In genomic region chr4:163694385-163694784, GRCh38 we compare ENCODE assay signal across 18 cellular contexts.
DNase-seq lines count a peak whose midpoint lies in the region; ATAC-seq and TF ChIP-seq lines count a peak whose summit lies in the region.
"Had no signal": no experiment of that assay in that cellular context is flagged by ENCODE, and none has a peak within 500 bp of the region (broad histone marks: within the 10 kb centered on the region; RNA-seq: fewer than 3 reads in every experiment).

No MANE protein-coding gene starts in this region.

- no peaks in the 10 kb centered on the region for H3K9me2 ChIP-seq in HCT116 (ENCODE audit: insufficient read depth)

- H3K4me3 ChIP-seq in HCT116 (replicated peaks in 1 of 2; ENCODE audit: low read depth in 1 of 2, low read length in 2 of 2), result no peak overlapping the region
- H3K4me3 ChIP-seq in fibroblast of lung (replicated peaks in 1 of 4; ENCODE audit: control extremely low read depth in 1 of 4, insufficient read depth in 1 of 4, low read depth in 3 of 4, low read length in 4 of 4), result no peak overlapping the region
- H3K4me3 ChIP-seq in sigmoid colon, result no peak overlapping the region
- H3K4me3 ChIP-seq in heart right ventricle, result no peak overlapping the region

- no peak for TF ChIP-seq RAD21 in HCT116 (IDR thresholded peaks at IDR 0.05; ENCODE audit: low read depth)

- H3K27me3 ChIP-seq in HCT116 (ENCODE audit: insufficient read depth, low read length) (no peaks in the 10 kb centered on the region), fibroblast of lung (ENCODE audit: control insufficient read depth, insufficient read depth, low read length) (no peaks in the 10 kb centered on the region), sigmoid colon (no peaks in the 10 kb centered on the region), heart right ventricle (peaks cover 0 to 5% (median 0%) of the 10 kb centered on the region in 7 donors)
- H3K27me3 ChIP-seq: neutrophil had no signal

- BruUV-seq in HCT116 (replicated peaks; lab: Mats Ljungman, UMichigan), result no TSS peak

- RAD21 ChIA-PET in HCT116 (lab: Charles Lee; ENCODE audit: low non-redundant PET in 1 of 2, low total read pairs in 2 of 2, uncharacterized antibody in 2 of 2, unreplicated experiment in 2 of 2), result no interaction called here

- TF ChIP-seq EP300 in sigmoid colon (IDR thresholded peaks at IDR 0.05), result no peak

- CTCF ChIA-PET in HCT116 (lab: Charles Lee), result no interaction called here

- H3K79me2 ChIP-seq in HCT116 (ENCODE audit: insufficient read depth, low read length) (no peaks in the 10 kb centered on the region), fibroblast of lung (ENCODE audit: control insufficient read depth, insufficient read depth, low read length) (no peaks in the 10 kb centered on the region)

- H3K36me3 ChIP-seq in HCT116 (ENCODE audit: control insufficient read depth in 1 of 2, insufficient read depth in 2 of 2, low read length in 2 of 2) (no peaks in the 10 kb centered on the region), fibroblast of lung (ENCODE audit: control insufficient read depth, insufficient read depth, low read length) (no peaks in the 10 kb centered on the region), sigmoid colon (no peaks in the 10 kb centered on the region), heart right ventricle (no peaks in the 10 kb centered on the region)
- H3K36me3 ChIP-seq: neutrophil had no signal

- no peak overlapping the region; the same call in 1 of the 2 replicates for H3K27ac ChIP-seq in HCT116 (ENCODE audit: low read depth, low read length)
- H3K27ac ChIP-seq in fibroblast of lung (ENCODE audit: insufficient read depth, low read length), result peak overlapping the region; percentile 55
- no peak overlapping the region for H3K27ac ChIP-seq in sigmoid colon
- no peak overlapping the region for H3K27ac ChIP-seq in heart right ventricle
- H3K27ac ChIP-seq: neutrophil had no signal

- TF ChIP-seq POLR2A in HCT116 (IDR thresholded peaks at IDR 0.05; ENCODE audit: borderline replicate concordance, extremely low read depth, insufficient read depth, insufficient read length) (no peak), sigmoid colon (IDR thresholded peaks at IDR 0.05) (no peak)

- peak overlapping the region; percentile 56 for H3K4me2 ChIP-seq in HCT116 (ENCODE audit: low read length)
- peak overlapping the region; percentile 39 for H3K4me2 ChIP-seq in fibroblast of lung (ENCODE audit: extremely low read depth, insufficient read depth, low read length)

- H4K20me1 ChIP-seq in HCT116 (ENCODE audit: insufficient read depth) (no peaks in the 10 kb centered on the region), fibroblast of lung (ENCODE audit: control insufficient read depth, extremely low read depth, insufficient read depth, low read length) (no peaks in the 10 kb centered on the region)

- no peak overlapping the region for H3K9ac ChIP-seq in HCT116 (ENCODE audit: low read length)
- H3K9ac ChIP-seq in fibroblast of lung (ENCODE audit: insufficient read depth, low read length), result no peak overlapping the region

- intact Hi-C loops in HCT116 (cut with micrococcal nuclease) (no loop called here), sigmoid colon (cut with DNase I) (no loop called here), heart right ventricle (cut with DNase I) (no loop called here)

- no peak for DNase-seq in HCT116 (ENCODE audit: low read depth, low spot score)
- DNase-seq in fibroblast of lung (ENCODE audit: low read depth in 2 of 2), result peak; percentile 38 to 89
- DNase-seq in renal cortical epithelial cell (ENCODE audit: low read depth), result peak; percentile 9
- no peak for DNase-seq in GM10266 (ENCODE audit: extremely low spot score)
- no peak for DNase-seq in sigmoid colon
- no peak for DNase-seq in heart right ventricle
- DNase-seq in hepatic stellate cell (ENCODE audit: low spot score), result no peak
- DNase-seq: activated CD8-positive, alpha-beta T cell treated with anti-CD3 and anti-CD28 coated beads for 36 hours; activated naive CD8-positive, alpha-beta T cell treated with anti-CD3 and anti-CD28 coated beads, Interleukin-2, amount 10 ng/mL, durations not matched to agents 7 days and 5 days; cerebellar nuclear complex; head of caudate nucleus; midbrain; NCI-H1048; NCI-H2081 treated with DMSO at 0.1 percent for 48 hours; NCI-H69; right cardiac atrium had no signal

- TF ChIP-seq CTCF in HCT116 (IDR thresholded peaks at IDR 0.05 in 2 of 3, conservative IDR thresholded peaks at IDR 0.05 in 1 of 3; ENCODE audit: borderline replicate concordance in 1 of 3, insufficient read depth in 1 of 3, low read depth in 2 of 3, low read length in 2 of 3) (no peak), fibroblast of lung (conservative IDR thresholded peaks at IDR 0.05 in 1 of 2, IDR thresholded peaks at IDR 0.05 in 1 of 2; ENCODE audit: low read depth in 1 of 2, low read length in 2 of 2) (peak in 1 of 2 donors; percentile 1), GM10266 (IDR thresholded peaks at IDR 0.05; ENCODE audit: control insufficient read depth, insufficient read depth, low read depth, missing control alignments) (no peak), sigmoid colon (IDR thresholded peaks at IDR 0.05) (no peak), heart right ventricle (IDR thresholded peaks at IDR 0.05) (no peak)

- peaks cover 5 to 22% of the 10 kb centered on the region in 2 experiments; a peak in 2 of 4 replicates for H3K4me1 ChIP-seq in HCT116 (ENCODE audit: control insufficient read depth in 1 of 2, insufficient read depth in 2 of 2, low read length in 2 of 2)
- peaks cover 20% of the 10 kb centered on the region for H3K4me1 ChIP-seq in fibroblast of lung (ENCODE audit: control insufficient read depth, extremely low read depth, insufficient read depth, low read length)
- H3K4me1 ChIP-seq in sigmoid colon, result no peaks in the 10 kb centered on the region
- H3K4me1 ChIP-seq in heart right ventricle, result no peaks in the 10 kb centered on the region

- H2AFZ ChIP-seq in HCT116 (ENCODE audit: low read depth, low read length, poor library complexity, severe bottlenecking), result peak overlapping the region; percentile 47
- no peak overlapping the region for H2AFZ ChIP-seq in fibroblast of lung (ENCODE audit: low read length)

- ATAC-seq in HCT116, result peak; percentile 74
- peak; percentile 88 for ATAC-seq in SK-N-SH treated with all-trans-retinoic acid at 6 μM for 48 hours
- no peak for ATAC-seq in heart right ventricle
- ATAC-seq: activated CD8-positive, alpha-beta T cell treated with anti-CD3 and anti-CD28 coated beads for 36 hours; right cardiac atrium had no signal

- POLR2A ChIA-PET in HCT116 (lab: Charles Lee), result no interaction called here

- H3K9me3 ChIP-seq in HCT116 (ENCODE audit: control insufficient read depth in 1 of 2, insufficient read depth in 1 of 2, low read depth in 1 of 2, low read length in 2 of 2), result no peaks in the 10 kb centered on the region
- H3K9me3 ChIP-seq in fibroblast of lung (ENCODE audit: control insufficient read depth, insufficient read depth, low read depth, low read length), result no peaks in the 10 kb centered on the region
- no peaks in the 10 kb centered on the region for H3K9me3 ChIP-seq in sigmoid colon
- H3K9me3 ChIP-seq in heart right ventricle, result no peaks in the 10 kb centered on the region
- H3K9me3 ChIP-seq: neutrophil had no signal

TF ChIP-seq in HCT116, 20 proteins besides CTCF, POLR2A, EP300 and RAD21 (continues in another document):
- TF ChIP-seq EGR1 (IDR thresholded peaks at IDR 0.05; ENCODE audit: low read depth) (no peak), JUND (IDR thresholded peaks at IDR 0.05) (no peak), MAX (IDR thresholded peaks at IDR 0.05) (no peak), EZH2phosphoT487 (IDR thresholded peaks at IDR 0.05; ENCODE audit: borderline replicate concordance) (no peak), CBX3 (IDR thresholded peaks at IDR 0.05; ENCODE audit: low read depth) (no peak), EZH2 (IDR thresholded peaks at IDR 0.05) (no peak), ZFX (IDR thresholded peaks at IDR 0.05) (no peak)

TF ChIP-seq in SK-N-SH treated with all-trans-retinoic acid at 6 μM for 48 hours, 23 proteins besides CTCF, POLR2A, EP300 and RAD21:
- TF ChIP-seq ZC3H10 (CRISPR knock-in tag; IDR thresholded peaks at IDR 0.05), result 0 out of 2 replicates have a peak, but pooled peaks have one; percentile 62
- TF ChIP-seq ZNF565 (CRISPR knock-in tag; conservative IDR thresholded peaks at IDR 0.05; ENCODE audit: low read depth), result no peak
- TF ChIP-seq TOX (CRISPR knock-in tag; IDR thresholded peaks at IDR 0.05; ENCODE audit: borderline replicate concordance), result peak; percentile 48; the same call in 1 of the 2 replicates

Comparison
In these comparisons a context has a peak if more than half of its experiments do, and no peak if none do; other contexts are left out.
1. ATAC-seq: peak in HCT116 (single experiment) and SK-N-SH treated with all-trans-retinoic acid at 6 μM for 48 hours (single experiment); none in heart right ventricle (0 of 8).
2. DNase-seq: peak in fibroblast of lung (2 of 2) and renal cortical epithelial cell (single experiment); none in HCT116 (single experiment), GM10266 (single experiment), sigmoid colon (single experiment), heart right ventricle (0 of 2) and hepatic stellate cell (single experiment).